Comparison of ENCODE assay signal across 11 cellular contexts in genomic region chr3:40043444-40043755, GRCh38.
DNase-seq lines count a peak whose midpoint lies in the region; ATAC-seq and TF ChIP-seq lines count a peak whose summit lies in the region.
"Had no signal": no experiment of that assay in that cellular context is flagged by ENCODE, and none has a peak within 500 bp of the region (broad histone marks: within the 10 kb centered on the region; RNA-seq: fewer than 3 reads in every experiment).

No MANE protein-coding gene starts in this region.

- H3K79me2 ChIP-seq in SK-N-SH (ENCODE audit: insufficient read depth) = no peaks in the 10 kb centered on the region

- H3K9me2 ChIP-seq in SK-N-SH = no peaks in the 10 kb centered on the region

- no peaks in the 10 kb centered on the region for H3K9me3 ChIP-seq in SK-N-SH
- H3K9me3 ChIP-seq: transverse colon had no signal

- H3K4me1 ChIP-seq in SK-N-SH (ENCODE audit: control insufficient read depth in 1 of 2, insufficient read depth in 2 of 2, low read depth in 1 of 2, low read length in 1 of 2) = peaks cover 14 to 23% of the 10 kb centered on the region in 2 experiments
- H3K4me1 ChIP-seq: transverse colon had no signal

- H4K20me1 ChIP-seq in SK-N-SH (ENCODE audit: insufficient read depth) = no peaks in the 10 kb centered on the region

- H3K9ac ChIP-seq in SK-N-SH = peak overlapping the region; percentile 8; the same call in 1 of the 2 replicates

- peak; percentile 65 to 92; a peak in 3 of 4 replicates for TF ChIP-seq EP300 in SK-N-SH (IDR thresholded peaks at IDR 0.05; ENCODE audit: borderline replicate concordance in 1 of 2, low read depth in 1 of 2, low read length in 1 of 2)

- POLR2A ChIA-PET in SK-N-SH (lab: Yijun Ruan, JAX) = interaction anchor here (1.4 kb wide), 1 partner anchor 136 kb away, joined by 3 read pairs; no protein-coding TSS in a partner anchor

- ATAC-seq in GM18505 (IDR thresholded peaks at IDR 0.05; ENCODE audit: unreplicated experiment) = no peak

- TF ChIP-seq RAD21 in SK-N-SH (IDR thresholded peaks at IDR 0.05; ENCODE audit: low read length) = no peak; the same call in none of the 2 replicates

- WGBS in SK-N-SH (ENCODE audit: low lambda C conversion rate) = 0% methylated on average over 1 of the region's 1 CpG

- H3K4me3 ChIP-seq in SK-N-SH (ENCODE audit: low read depth in 2 of 2, low read length in 1 of 2) = no peak overlapping the region
- H3K4me3 ChIP-seq: transverse colon had no signal

- peaks cover 29% of the 10 kb centered on the region for H3F3A ChIP-seq in SK-N-SH (replicated peaks; ENCODE audit: insufficient read depth)

- TF ChIP-seq POLR2A in GM18505 (IDR thresholded peaks at IDR 0.05; ENCODE audit: borderline replicate concordance, extremely low read depth, insufficient read depth, insufficient read length) = no peak

- CTCF ChIA-PET in SK-N-SH (lab: Yijun Ruan, JAX) = interaction anchor here (0.9 to 1.3 kb wide), 3 partner anchors 15 to 231 kb away, joined by 3 to 5 read pairs (median 4); no protein-coding TSS in a partner anchor

- TF ChIP-seq CTCF in SK-N-SH (IDR thresholded peaks at IDR 0.05) = no peak

- H3K4me2 ChIP-seq in SK-N-SH = peak overlapping the region; percentile 54; the same call in 1 of the 2 replicates

- no peaks in the 10 kb centered on the region for H3K36me3 ChIP-seq in SK-N-SH (replicated peaks in 1 of 2; ENCODE audit: control insufficient read depth in 1 of 2, insufficient read depth in 2 of 2, low read length in 1 of 2)
- H3K36me3 ChIP-seq: transverse colon had no signal

- DNase-seq in HS-5 (ENCODE audit: low read depth) (peak; percentile 67), SK-N-SH (peak; percentile 50), fibroblast of gingiva (ENCODE audit: low read depth) (peak; percentile 69), renal cortical epithelial cell (ENCODE audit: low read depth) (peak; percentile 92), SW 1271 (lab: John Stamatoyannopoulos, UW) (no peak), NCI-H82 treated with DMSO at 0.1 percent for 48 hours (lab: John Stamatoyannopoulos, UW; ENCODE audit: unreplicated experiment) (no peak)
- no peak for DNase-seq in stimulated activated CD4-positive, alpha-beta T cell treated with anti-CD3 and anti-CD28 coated beads, Interleukin-2, amount 100 ng/mL, for 48 hours
- DNase-seq: activated B cell treated with CpG ODN at 0.5 μM for 24 hours, mesendoderm, transverse colon had no signal

- H3K27ac ChIP-seq in SK-N-SH (ENCODE audit: low read depth in 2 of 2, low read length in 1 of 2) = peak overlapping the region; percentile 78 to 96
- H3K27ac ChIP-seq: transverse colon had no signal

- H3K27me3 ChIP-seq in SK-N-SH (ENCODE audit: insufficient read depth) = no peaks in the 10 kb centered on the region
- H3K27me3 ChIP-seq: transverse colon had no signal

- H2AFZ ChIP-seq in SK-N-SH (ENCODE audit: low read depth) = no peak overlapping the region

TF ChIP-seq in SK-N-SH, 30 proteins besides CTCF, POLR2A, EP300 and RAD21 (continues in another document):
- TF ChIP-seq RXRA (IDR thresholded peaks at IDR 0.05; ENCODE audit: borderline replicate concordance, low read depth) = no peak
- TF ChIP-seq NFIC (IDR thresholded peaks at IDR 0.05; ENCODE audit: borderline replicate concordance) = peak; percentile 96
- TF ChIP-seq NRF1 (IDR thresholded peaks at IDR 0.05; ENCODE audit: low read depth, low read length) = no peak
- no peak for TF ChIP-seq RFX5 (IDR thresholded peaks at IDR 0.05; ENCODE audit: low read length)
- no peak for TF ChIP-seq FOXM1 (IDR thresholded peaks at IDR 0.05; ENCODE audit: low read depth)
- TF ChIP-seq MXI1 (IDR thresholded peaks at IDR 0.05; ENCODE audit: low read depth, low read length) = peak; percentile 42; the same call in 1 of the 2 replicates
- TF ChIP-seq ELF1 (IDR thresholded peaks at IDR 0.05) = no peak
- TF ChIP-seq, protein P1, sequence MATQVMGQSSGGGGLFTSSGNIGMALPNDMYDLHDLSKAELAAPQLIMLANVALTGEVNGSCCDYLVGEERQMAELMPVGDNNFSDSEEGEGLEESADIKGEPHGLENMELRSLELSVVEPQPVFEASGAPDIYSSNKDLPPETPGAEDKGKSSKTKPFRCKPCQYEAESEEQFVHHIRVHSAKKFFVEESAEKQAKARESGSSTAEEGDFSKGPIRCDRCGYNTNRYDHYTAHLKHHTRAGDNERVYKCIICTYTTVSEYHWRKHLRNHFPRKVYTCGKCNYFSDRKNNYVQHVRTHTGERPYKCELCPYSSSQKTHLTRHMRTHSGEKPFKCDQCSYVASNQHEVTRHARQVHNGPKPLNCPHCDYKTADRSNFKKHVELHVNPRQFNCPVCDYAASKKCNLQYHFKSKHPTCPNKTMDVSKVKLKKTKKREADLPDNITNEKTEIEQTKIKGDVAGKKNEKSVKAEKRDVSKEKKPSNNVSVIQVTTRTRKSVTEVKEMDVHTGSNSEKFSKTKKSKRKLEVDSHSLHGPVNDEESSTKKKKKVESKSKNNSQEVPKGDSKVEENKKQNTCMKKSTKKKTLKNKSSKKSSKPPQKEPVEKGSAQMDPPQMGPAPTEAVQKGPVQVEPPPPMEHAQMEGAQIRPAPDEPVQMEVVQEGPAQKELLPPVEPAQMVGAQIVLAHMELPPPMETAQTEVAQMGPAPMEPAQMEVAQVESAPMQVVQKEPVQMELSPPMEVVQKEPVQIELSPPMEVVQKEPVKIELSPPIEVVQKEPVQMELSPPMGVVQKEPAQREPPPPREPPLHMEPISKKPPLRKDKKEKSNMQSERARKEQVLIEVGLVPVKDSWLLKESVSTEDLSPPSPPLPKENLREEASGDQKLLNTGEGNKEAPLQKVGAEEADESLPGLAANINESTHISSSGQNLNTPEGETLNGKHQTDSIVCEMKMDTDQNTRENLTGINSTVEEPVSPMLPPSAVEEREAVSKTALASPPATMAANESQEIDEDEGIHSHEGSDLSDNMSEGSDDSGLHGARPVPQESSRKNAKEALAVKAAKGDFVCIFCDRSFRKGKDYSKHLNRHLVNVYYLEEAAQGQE (IDR thresholded peaks at IDR 0.05; ENCODE audit: low read depth, low read length) = no peak
- peak; percentile 83 for TF ChIP-seq GATA2 (CRISPR knock-in tag; IDR thresholded peaks at IDR 0.05)
- TF ChIP-seq GABPA (IDR thresholded peaks at IDR 0.05; ENCODE audit: low read depth) = no peak
- TF ChIP-seq ZBTB33 (IDR thresholded peaks at IDR 0.05; ENCODE audit: borderline replicate concordance, low read depth) = no peak
- peak; percentile 91 for TF ChIP-seq CHD2 (IDR thresholded peaks at IDR 0.05; ENCODE audit: low read length, partially characterized antibody)
- peak; percentile 43; the same call in 1 of the 2 replicates for TF ChIP-seq TEAD4 (IDR thresholded peaks at IDR 0.05; ENCODE audit: borderline replicate concordance, insufficient read depth)
- TF ChIP-seq YY1 (IDR thresholded peaks at IDR 0.05; ENCODE audit: low read depth) = no peak
- peak; percentile 65; the same call in 1 of the 2 replicates for TF ChIP-seq POLR2AphosphoS5 (IDR thresholded peaks at IDR 0.05; ENCODE audit: low read depth, low read length)
- TF ChIP-seq SMC3 (IDR thresholded peaks at IDR 0.05; ENCODE audit: low read depth, low read length) = no peak
- peak; percentile 88 for TF ChIP-seq FOSL2 (IDR thresholded peaks at IDR 0.05; ENCODE audit: borderline replicate concordance, low read depth)
- TF ChIP-seq MEF2A (IDR thresholded peaks at IDR 0.05; ENCODE audit: borderline replicate concordance, low read depth) = no peak
- peak; percentile 35; the same call in 1 of the 2 replicates for TF ChIP-seq FOXJ3 (CRISPR knock-in tag; IDR thresholded peaks at IDR 0.05)
- TF ChIP-seq, protein P2, sequence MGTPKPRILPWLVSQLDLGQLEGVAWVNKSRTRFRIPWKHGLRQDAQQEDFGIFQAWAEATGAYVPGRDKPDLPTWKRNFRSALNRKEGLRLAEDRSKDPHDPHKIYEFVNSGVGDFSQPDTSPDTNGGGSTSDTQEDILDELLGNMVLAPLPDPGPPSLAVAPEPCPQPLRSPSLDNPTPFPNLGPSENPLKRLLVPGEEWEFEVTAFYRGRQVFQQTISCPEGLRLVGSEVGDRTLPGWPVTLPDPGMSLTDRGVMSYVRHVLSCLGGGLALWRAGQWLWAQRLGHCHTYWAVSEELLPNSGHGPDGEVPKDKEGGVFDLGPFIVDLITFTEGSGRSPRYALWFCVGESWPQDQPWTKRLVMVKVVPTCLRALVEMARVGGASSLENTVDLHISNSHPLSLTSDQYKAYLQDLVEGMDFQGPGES (IDR thresholded peaks at IDR 0.05; ENCODE audit: low read depth, low read length) = no peak
- TF ChIP-seq SIN3A (IDR thresholded peaks at IDR 0.05; ENCODE audit: borderline replicate concordance, low read depth, low read length) = no peak
- TF ChIP-seq PBX3 (IDR thresholded peaks at IDR 0.05) = peak; percentile 73; the same call in 1 of the 2 replicates

Comparison
In these comparisons a context has a peak if more than half of its experiments do, and no peak if none do; other contexts are left out.
1. DNase-seq: peak in HS-5 (single experiment), SK-N-SH (single experiment), fibroblast of gingiva (single experiment) and renal cortical epithelial cell (single experiment); none in SW 1271 (0 of 2), stimulated activated CD4-positive, alpha-beta T cell treated with anti-CD3 and anti-CD28 coated beads, Interleukin-2, amount 100 ng/mL, for 48 hours (0 of 2) and NCI-H82 treated with DMSO at 0.1 percent for 48 hours (single experiment).